In genomic region chr10:23558361-23558799, GRCh38 we compare ENCODE assay signal across 30 cellular contexts.
DNase-seq lines count a peak whose midpoint lies in the region; TF ChIP-seq lines count a peak whose summit lies in the region.
"Had no signal": no experiment of that assay in that cellular context is flagged by ENCODE, and none has a peak within 500 bp of the region (broad histone marks: within the 10 kb centered on the region; RNA-seq: fewer than 3 reads in every experiment).

No MANE protein-coding gene starts in this region.

- H3K4me3 ChIP-seq in fibroblast of the aortic adventitia (ENCODE audit: low read depth, low read length) (no peak overlapping the region), retinal pigment epithelial cell (ENCODE audit: low read length) (no peak overlapping the region)
- H3K4me3 ChIP-seq: ascending aorta; BLaER1 treated with 17β-estradiol and CSF1 and Interleukin-3, amounts not matched to agents 10 nM and 100 nM; GM12878; neural progenitor cell; PC-9; stomach; transverse colon had no signal

- DNase-seq in RPMI7951 (ENCODE audit: low read depth) (peak; percentile 8), amniotic epithelial cell (ENCODE audit: low read depth) (peak; percentile 17), fibroblast of the aortic adventitia (ENCODE audit: low read depth) (peak; percentile 80), retinal pigment epithelial cell (ENCODE audit: low read depth) (peak; percentile 67), NCI-H1105 (lab: John Stamatoyannopoulos, UW) (no peak), NCI-H526 treated with DMSO at 0.1 percent for 48 hours (lab: John Stamatoyannopoulos, UW) (no peak), NOMO-1 treated with dmso at 0.1 percent for 144 hours (lab: John Stamatoyannopoulos, UW; ENCODE audit: unreplicated experiment) (no peak)
- DNase-seq: activated CD4-positive, alpha-beta T cell treated with anti-CD3 and anti-CD28 coated beads for 36 hours; activated CD8-positive, alpha-beta T cell treated with anti-CD3 and anti-CD28 coated beads, Interleukin-2, amount 10 ng/mL, durations not matched to agents 7 days and 5 days; activated naive CD4-positive, alpha-beta T cell treated with anti-CD3 and anti-CD28 coated beads, Interleukin-2, amount 50 U/mL, for 16 hours; caudate nucleus; cortex of kidney; effector memory CD4-positive, alpha-beta T cell; hypothalamus; left cardiac atrium; mesendoderm; NCI-H1092 treated with DMSO at 0.1 percent for 48 hours; NCI-H2029; NCI-H524 treated with DMSO at 0.1 percent for 48 hours; PC-9; posterior cingulate gyrus; right cardiac atrium; SHP77 treated with DMSO at 0.1 percent for 48 hours; stimulated activated CD4-positive, alpha-beta T cell treated with anti-CD3 and anti-CD28 coated beads, Interleukin-2, amount 100 ng/mL, for 24 hours; stomach; transverse colon had no signal

- TF ChIP-seq CTCF in fibroblast of the aortic adventitia (IDR thresholded peaks at IDR 0.05; ENCODE audit: insufficient read depth, low read length), result no peak
- TF ChIP-seq CTCF in retinal pigment epithelial cell (conservative IDR thresholded peaks at IDR 0.05; ENCODE audit: low read depth, low read length), result no peak

Comparison
In these comparisons a context has a peak if more than half of its experiments do, and no peak if none do; other contexts are left out.
1. DNase-seq: peak in RPMI7951 (single experiment), amniotic epithelial cell (single experiment), fibroblast of the aortic adventitia (single experiment) and retinal pigment epithelial cell (single experiment); none in NCI-H1105 (single experiment), NCI-H526 treated with DMSO at 0.1 percent for 48 hours (single experiment) and NOMO-1 treated with dmso at 0.1 percent for 144 hours (single experiment).